25 cellular contexts compared by ENCODE assay signal in the genomic region with DNA sequence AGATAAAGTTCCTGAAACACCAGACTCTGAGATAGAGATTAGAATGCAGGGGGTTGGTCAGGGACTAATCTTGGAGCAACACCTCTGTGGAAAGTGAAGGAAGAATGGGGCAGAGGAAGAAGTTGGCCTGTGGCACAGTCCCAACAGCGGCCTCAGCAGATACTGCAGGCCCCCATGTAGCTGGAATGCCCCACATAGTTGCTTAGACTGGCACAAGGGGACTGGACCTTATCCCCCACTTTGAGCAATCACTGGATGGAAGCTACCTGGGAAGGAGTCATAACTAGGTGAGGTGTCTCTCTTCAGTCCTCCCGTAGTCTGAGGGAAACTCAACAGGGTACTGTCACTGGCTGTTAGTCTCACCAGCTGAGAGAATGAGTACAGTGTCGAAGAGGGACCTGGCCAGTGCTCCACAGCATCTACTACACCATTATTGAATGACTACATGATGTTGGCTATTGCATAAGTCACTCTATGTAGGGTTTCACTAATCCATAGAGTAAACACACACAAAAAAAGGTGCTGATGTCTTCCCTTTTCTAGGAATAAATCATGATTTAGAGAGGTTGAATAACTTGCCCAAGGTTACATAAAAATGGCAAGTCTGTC. TPM values are rescaled to one million over a fixed set of nuclear protein-coding genes. Genes with fewer than 3 reads are reported as not detected.
"Had no signal": no experiment of that assay in that cellular context is flagged by ENCODE, and none has a peak within 500 bp of the region (broad histone marks: within the 10 kb centered on the region; RNA-seq: fewer than 3 reads in every experiment).

No MANE protein-coding gene starts in this region.

- H3K4me3 Mint-ChIP-seq: activated CD4-positive, alpha-beta memory T cell treated with anti-CD3 and anti-CD28 coated beads, Interleukin-2, amount 10 ng/mL, durations not matched to agents 7 days and 5 days; activated naive CD8-positive, alpha-beta T cell treated with anti-CD3 and anti-CD28 coated beads, Interleukin-2, amount 10 ng/mL, durations not matched to agents 7 days and 5 days; activated T-cell treated with anti-CD3 and anti-CD28 coated beads, Interleukin-2, amount 50 U/mL, for 72 hours had no signal

- H3K9me3 ChIP-seq: adrenal gland had no signal

- H3K27me3 ChIP-seq: adrenal gland had no signal

- H3K36me3 Mint-ChIP-seq: activated naive CD8-positive, alpha-beta T cell treated with anti-CD3 and anti-CD28 coated beads, Interleukin-2, amount 10 ng/mL, durations not matched to agents 7 days and 5 days had no signal

- H3K9me3 Mint-ChIP-seq: activated CD4-positive, alpha-beta memory T cell treated with anti-CD3 and anti-CD28 coated beads, Interleukin-2, amount 10 ng/mL, durations not matched to agents 7 days and 5 days; activated T-helper 2 cell treated with anti-CD3 and anti-CD28 coated beads, Interferon-gamma antibody, Interleukin-2, Interleukin-4, amounts not matched to agents 10 μg/mL and 5 μg/mL and 100 μg/mL, durations not matched to agents 14 hours and 24 hours and 36 hours had no signal

- H3K4me1 ChIP-seq: adrenal gland had no signal

- H3K4me3 ChIP-seq: adrenal gland had no signal

- DNase-seq: activated CD4-positive, alpha-beta memory T cell treated with anti-CD3 and anti-CD28 coated beads, Interleukin-2, amount 10 ng/mL, durations not matched to agents 7 days and 5 days; activated CD4-positive, alpha-beta T cell treated with anti-CD3 and anti-CD28 coated beads, Interleukin-2, amount 50 U/mL, for 1 hour; activated CD4-positive, CD25-positive, alpha-beta regulatory T cell; activated naive CD4-positive, alpha-beta T cell treated with anti-CD3 and anti-CD28 coated beads, Interleukin-2, amount 50 U/mL, for 16 hours; activated naive CD8-positive, alpha-beta T cell treated with anti-CD3 and anti-CD28 coated beads, Interleukin-2, amount 10 ng/mL, durations not matched to agents 7 days and 5 days; activated T-cell treated with anti-CD3 and anti-CD28 coated beads for 4 hours; activated T-cell treated with anti-CD3 and anti-CD28 coated beads, Interleukin-2, amount 50 U/mL, for 72 hours; adrenal gland; anterior cingulate cortex; cerebellar nuclear complex; KG1; NCI-H1048; NCI-H1417 treated with DMSO at 0.1 percent for 48 hours; NCI-H1694; NCI-H2029; NCI-H2107; NCI-H345; NCI-H510A; NCI-H526 treated with DMSO at 0.1 percent for 48 hours; NCI-H82; NK-92 treated with Interleukin-12 subunit alpha and Interleukin-12 subunit beta, amount 100 ng/mL, for 24 hours; SHP77 treated with DMSO at 0.1 percent for 48 hours; T-helper 1 cell had no signal

- H3K4me1 Mint-ChIP-seq: activated CD4-positive, alpha-beta memory T cell treated with anti-CD3 and anti-CD28 coated beads, Interleukin-2, amount 10 ng/mL, durations not matched to agents 7 days and 5 days; activated naive CD8-positive, alpha-beta T cell treated with anti-CD3 and anti-CD28 coated beads, Interleukin-2, amount 10 ng/mL, durations not matched to agents 7 days and 5 days had no signal

- H3K27ac ChIP-seq: adrenal gland had no signal

- H3K27ac Mint-ChIP-seq: activated CD4-positive, alpha-beta memory T cell treated with anti-CD3 and anti-CD28 coated beads, Interleukin-2, amount 10 ng/mL, durations not matched to agents 7 days and 5 days; activated naive CD8-positive, alpha-beta T cell treated with anti-CD3 and anti-CD28 coated beads, Interleukin-2, amount 10 ng/mL, durations not matched to agents 7 days and 5 days; activated T-cell treated with anti-CD3 and anti-CD28 coated beads, Interleukin-2, amount 50 U/mL, for 72 hours; activated T-helper 2 cell treated with anti-CD3 and anti-CD28 coated beads, Interferon-gamma antibody, Interleukin-2, Interleukin-4, amounts not matched to agents 10 μg/mL and 5 μg/mL and 100 μg/mL, durations not matched to agents 14 hours and 24 hours and 36 hours had no signal

- ATAC-seq: activated T-cell treated with anti-CD3 and anti-CD28 coated beads, Interleukin-2, amount 50 U/mL, for 72 hours had no signal

- H3K36me3 ChIP-seq: adrenal gland had no signal

RNA-seq across cellular contexts. Expression of gene ADGRG6, which starts 47.5 kb away (rescaled TPM):
- total RNA-seq: activated CD4-positive, alpha-beta memory T cell treated with anti-CD3 and anti-CD28 coated beads, Interleukin-2, amount 10 ng/mL, durations not matched to agents 7 days and 5 days; T-helper 2 cell treated with Interferon-gamma antibody and Interleukin-4, amounts not matched to agents 100 ng/mL and 5 ng/mL, for 36 hours had no signal
